Comparison of ENCODE assay signal across 8 cellular contexts in the genomic region with DNA sequence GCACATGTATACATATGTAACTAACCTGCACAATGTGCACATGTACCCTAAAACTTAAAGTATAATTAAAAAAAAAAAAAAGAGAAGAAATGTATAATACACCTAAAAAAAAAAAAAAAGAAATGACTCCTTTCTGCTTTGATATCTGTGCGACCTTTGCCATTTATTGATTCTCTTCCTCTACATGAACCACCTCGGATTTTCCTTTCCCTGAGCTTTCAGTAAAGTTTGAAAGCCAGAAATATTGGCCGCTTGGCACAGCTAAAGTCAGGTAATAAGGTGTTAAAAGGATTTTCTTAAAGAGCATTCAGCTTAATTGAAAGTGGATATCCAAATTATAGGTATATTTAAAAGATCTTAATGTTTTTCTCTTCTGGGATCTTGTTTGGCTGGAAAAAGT.
"Had no signal": no experiment of that assay in that cellular context is flagged by ENCODE, and none has a peak within 500 bp of the region (broad histone marks: within the 10 kb centered on the region; RNA-seq: fewer than 3 reads in every experiment).

No MANE protein-coding gene starts in this region.

- FAIRE-seq: G401.6, GM12878, GM12891, GM12892, GM18507, GM19239 had no signal

- H3K4me3 ChIP-seq: GM12878 had no signal

- ATAC-seq: GM12878 had no signal

- DNase-seq: GDM1, GF-D8 had no signal
